ENCODE assay signal across 1 cellular context in the genomic region with DNA sequence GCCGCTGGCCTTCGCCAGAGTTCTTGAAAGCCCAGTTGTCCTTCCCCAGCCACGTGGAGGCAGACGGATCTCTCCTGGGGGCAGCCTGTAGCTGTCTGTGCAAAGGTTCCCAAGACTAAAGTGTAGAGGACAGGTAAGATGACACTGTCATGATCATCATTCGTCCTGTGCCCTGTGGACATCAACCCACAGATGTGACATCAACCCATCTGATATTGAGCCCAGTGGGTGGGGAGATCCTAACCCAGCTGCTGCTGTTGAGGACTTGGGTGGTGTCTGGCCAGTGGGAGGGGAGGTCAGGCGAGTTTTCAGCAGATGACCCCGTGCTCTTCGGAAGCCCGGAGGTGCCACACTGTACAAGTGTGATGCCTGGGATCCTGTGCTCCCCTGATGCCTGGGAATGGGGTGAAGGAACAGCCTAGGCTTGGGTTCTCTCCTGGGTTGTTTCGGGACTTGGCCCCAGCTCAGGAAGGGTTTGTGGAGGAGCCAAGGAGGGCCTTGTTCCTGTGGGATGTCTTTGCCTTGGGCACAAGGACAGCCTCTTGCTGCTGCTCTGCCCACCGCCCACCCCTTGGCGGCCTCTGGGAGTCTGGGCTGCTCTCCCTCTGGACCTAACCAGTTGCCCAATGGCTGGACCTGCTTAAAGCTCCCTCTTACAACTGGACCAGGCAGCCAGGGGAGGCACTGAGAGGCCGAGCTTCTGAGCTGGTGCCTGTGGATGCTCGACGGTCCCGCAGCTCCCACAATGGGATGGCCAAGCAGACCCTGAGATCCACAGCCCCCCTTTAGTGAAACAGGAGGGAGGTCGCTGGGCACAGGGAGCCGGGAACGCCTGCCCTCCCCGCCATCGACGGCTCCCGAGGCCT.
TF ChIP-seq lines count a peak whose summit lies in the region.

No MANE protein-coding gene starts in this region.

TF ChIP-seq in HCT116, 20 proteins besides CTCF, POLR2A, EP300 and RAD21:
- TF ChIP-seq EZH2 (IDR thresholded peaks at IDR 0.05) (no peak), ZNF274 (IDR thresholded peaks at IDR 0.05; ENCODE audit: low read depth, low read length) (no peak), CBX3 (IDR thresholded peaks at IDR 0.05; ENCODE audit: low read depth) (no peak), TCF7L2 (IDR thresholded peaks at IDR 0.05; ENCODE audit: borderline replicate concordance, extremely low read depth, insufficient read depth, insufficient read length) (no peak), POLR2AphosphoS5 (IDR thresholded peaks at IDR 0.05; ENCODE audit: low read depth, low read length) (no peak), SP1 (IDR thresholded peaks at IDR 0.05; ENCODE audit: low read depth) (no peak), FOSL1 (IDR thresholded peaks at IDR 0.05; ENCODE audit: low read depth) (no peak), SRF (IDR thresholded peaks at IDR 0.05; ENCODE audit: low read depth) (no peak), ZFX (IDR thresholded peaks at IDR 0.05) (no peak), JUND (IDR thresholded peaks at IDR 0.05) (no peak), SIN3A (IDR thresholded peaks at IDR 0.05; ENCODE audit: low read depth) (no peak), EZH2phosphoT487 (IDR thresholded peaks at IDR 0.05; ENCODE audit: borderline replicate concordance) (no peak), CEBPB (IDR thresholded peaks at IDR 0.05; ENCODE audit: low read depth) (no peak), YY1 (IDR thresholded peaks at IDR 0.05; ENCODE audit: extremely low read depth, insufficient replicate concordance, low read depth, low read length) (no peak), EGR1 (IDR thresholded peaks at IDR 0.05; ENCODE audit: low read depth) (no peak)
- TF ChIP-seq, protein P1, sequence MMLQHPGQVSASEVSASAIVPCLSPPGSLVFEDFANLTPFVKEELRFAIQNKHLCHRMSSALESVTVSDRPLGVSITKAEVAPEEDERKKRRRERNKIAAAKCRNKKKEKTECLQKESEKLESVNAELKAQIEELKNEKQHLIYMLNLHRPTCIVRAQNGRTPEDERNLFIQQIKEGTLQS (IDR thresholded peaks at IDR 0.05) = no peak
- TF ChIP-seq, protein P2, sequence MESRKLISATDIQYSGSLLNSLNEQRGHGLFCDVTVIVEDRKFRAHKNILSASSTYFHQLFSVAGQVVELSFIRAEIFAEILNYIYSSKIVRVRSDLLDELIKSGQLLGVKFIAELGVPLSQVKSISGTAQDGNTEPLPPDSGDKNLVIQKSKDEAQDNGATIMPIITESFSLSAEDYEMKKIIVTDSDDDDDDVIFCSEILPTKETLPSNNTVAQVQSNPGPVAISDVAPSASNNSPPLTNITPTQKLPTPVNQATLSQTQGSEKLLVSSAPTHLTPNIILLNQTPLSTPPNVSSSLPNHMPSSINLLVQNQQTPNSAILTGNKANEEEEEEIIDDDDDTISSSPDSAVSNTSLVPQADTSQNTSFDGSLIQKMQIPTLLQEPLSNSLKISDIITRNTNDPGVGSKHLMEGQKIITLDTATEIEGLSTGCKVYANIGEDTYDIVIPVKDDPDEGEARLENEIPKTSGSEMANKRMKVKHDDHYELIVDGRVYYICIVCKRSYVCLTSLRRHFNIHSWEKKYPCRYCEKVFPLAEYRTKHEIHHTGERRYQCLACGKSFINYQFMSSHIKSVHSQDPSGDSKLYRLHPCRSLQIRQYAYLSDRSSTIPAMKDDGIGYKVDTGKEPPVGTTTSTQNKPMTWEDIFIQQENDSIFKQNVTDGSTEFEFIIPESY (IDR thresholded peaks at IDR 0.05; ENCODE audit: extremely low read depth, insufficient replicate concordance, low read length) = no peak
- TF ChIP-seq, protein P3, sequence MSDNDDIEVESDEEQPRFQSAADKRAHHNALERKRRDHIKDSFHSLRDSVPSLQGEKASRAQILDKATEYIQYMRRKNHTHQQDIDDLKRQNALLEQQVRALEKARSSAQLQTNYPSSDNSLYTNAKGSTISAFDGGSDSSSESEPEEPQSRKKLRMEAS (IDR thresholded peaks at IDR 0.05) = no peak
- TF ChIP-seq, protein P4, sequence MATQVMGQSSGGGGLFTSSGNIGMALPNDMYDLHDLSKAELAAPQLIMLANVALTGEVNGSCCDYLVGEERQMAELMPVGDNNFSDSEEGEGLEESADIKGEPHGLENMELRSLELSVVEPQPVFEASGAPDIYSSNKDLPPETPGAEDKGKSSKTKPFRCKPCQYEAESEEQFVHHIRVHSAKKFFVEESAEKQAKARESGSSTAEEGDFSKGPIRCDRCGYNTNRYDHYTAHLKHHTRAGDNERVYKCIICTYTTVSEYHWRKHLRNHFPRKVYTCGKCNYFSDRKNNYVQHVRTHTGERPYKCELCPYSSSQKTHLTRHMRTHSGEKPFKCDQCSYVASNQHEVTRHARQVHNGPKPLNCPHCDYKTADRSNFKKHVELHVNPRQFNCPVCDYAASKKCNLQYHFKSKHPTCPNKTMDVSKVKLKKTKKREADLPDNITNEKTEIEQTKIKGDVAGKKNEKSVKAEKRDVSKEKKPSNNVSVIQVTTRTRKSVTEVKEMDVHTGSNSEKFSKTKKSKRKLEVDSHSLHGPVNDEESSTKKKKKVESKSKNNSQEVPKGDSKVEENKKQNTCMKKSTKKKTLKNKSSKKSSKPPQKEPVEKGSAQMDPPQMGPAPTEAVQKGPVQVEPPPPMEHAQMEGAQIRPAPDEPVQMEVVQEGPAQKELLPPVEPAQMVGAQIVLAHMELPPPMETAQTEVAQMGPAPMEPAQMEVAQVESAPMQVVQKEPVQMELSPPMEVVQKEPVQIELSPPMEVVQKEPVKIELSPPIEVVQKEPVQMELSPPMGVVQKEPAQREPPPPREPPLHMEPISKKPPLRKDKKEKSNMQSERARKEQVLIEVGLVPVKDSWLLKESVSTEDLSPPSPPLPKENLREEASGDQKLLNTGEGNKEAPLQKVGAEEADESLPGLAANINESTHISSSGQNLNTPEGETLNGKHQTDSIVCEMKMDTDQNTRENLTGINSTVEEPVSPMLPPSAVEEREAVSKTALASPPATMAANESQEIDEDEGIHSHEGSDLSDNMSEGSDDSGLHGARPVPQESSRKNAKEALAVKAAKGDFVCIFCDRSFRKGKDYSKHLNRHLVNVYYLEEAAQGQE (IDR thresholded peaks at IDR 0.05; ENCODE audit: low read depth) = no peak
